ENCODE assay signal across 17 cellular contexts in genomic region chr14:81784084-81784483, GRCh38.
"Had no signal": no experiment of that assay in that cellular context is flagged by ENCODE, and none has a peak within 500 bp of the region (broad histone marks: within the 10 kb centered on the region; RNA-seq: fewer than 3 reads in every experiment).

No MANE protein-coding gene starts in this region.

- DNase-seq: activated CD4-positive, alpha-beta memory T cell treated with anti-CD3 and anti-CD28 coated beads for 36 hours; activated CD4-positive, alpha-beta T cell treated with anti-CD3 and anti-CD28 coated beads for 48 hours; activated naive CD4-positive, alpha-beta T cell treated with Interleukin-2 at 50 U/mL for 16 hours; activated naive CD8-positive, alpha-beta T cell treated with anti-CD3 and anti-CD28 coated beads for 36 hours; activated T-cell treated with anti-CD3 and anti-CD28 coated beads, Interleukin-2, amount 50 U/mL, for 48 hours; amniotic stem cell; body of pancreas; foreskin fibroblast; left ventricle myocardium superior; mammary epithelial cell; small intestine; stimulated activated CD4-positive, alpha-beta T cell treated with anti-CD3 and anti-CD28 coated beads, Interleukin-2, amount 100 ng/mL, for 24 hours; stimulated activated naive CD8-positive, alpha-beta T cell treated with anti-CD3 and anti-CD28 coated beads, Interleukin-15, amount 100 ng/mL, for 72 hours; upper lobe of right lung had no signal

- H3K9me3 ChIP-seq: body of pancreas, upper lobe of right lung had no signal

- H3K4me1 ChIP-seq: body of pancreas, upper lobe of right lung had no signal

- H3K4me3 ChIP-seq: body of pancreas, upper lobe of right lung had no signal

- H3K27ac ChIP-seq: body of pancreas, upper lobe of right lung had no signal

- H3K36me3 ChIP-seq: upper lobe of right lung had no signal

- H3K27me3 ChIP-seq: body of pancreas, upper lobe of right lung had no signal

- ATAC-seq: body of pancreas; left ventricle myocardium superior; natural killer cell treated with Interleukin-12 subunit alpha and Interleukin-12 subunit beta and Interleukin-15 and Interleukin-18, amount 100 ng/mL, for 72 hours; sciatic nerve; stimulated activated effector memory CD8-positive, alpha-beta T cell treated with anti-CD3 and anti-CD28 coated beads, Interleukin-12 subunit alpha, Interleukin-12 subunit beta, amount 100 ng/mL, for 72 hours; stimulated activated naive CD8-positive, alpha-beta T cell treated with anti-CD3 and anti-CD28 coated beads, Interleukin-15, amount 100 ng/mL, for 72 hours; upper lobe of right lung had no signal
